ENCODE assay signal across 8 cellular contexts in genomic region chr19:33293255-33294057, GRCh38. TPM values are rescaled to one million over a fixed set of nuclear protein-coding genes. Genes with fewer than 3 reads are reported as not detected.
DNase-seq lines count a peak whose midpoint lies in the region; ATAC-seq, FAIRE-seq and TF ChIP-seq lines count a peak whose summit lies in the region.

No MANE protein-coding gene starts in this region.

- H3K9ac ChIP-seq in HCT116 (ENCODE audit: low read length), result no peak overlapping the region
- H3K9ac ChIP-seq in subcutaneous abdominal adipose tissue (ENCODE audit: low read length in 5 of 5), result peak overlapping the region in 4 of 5 donors; percentile 25 to 76 (median 60)

- POLR2A ChIA-PET in HCT116 (lab: Charles Lee) (interaction anchor here (1.1 kb wide), 1 partner anchor 9 kb away, joined by 3 read pairs; no protein-coding TSS in a partner anchor), PC-9 (lab: Charles Lee; ENCODE audit: unreplicated experiment) (no interaction called here)

- H3K9me3 ChIP-seq in HCT116 (ENCODE audit: control insufficient read depth in 1 of 2, insufficient read depth in 1 of 2, low read depth in 1 of 2, low read length in 2 of 2) (no peaks in the 10 kb centered on the region), PC-9 (ENCODE audit: insufficient read depth, low read depth) (0 out of 2 replicates have a peak, but pooled peaks cover 7% of the 10 kb centered on the region), subcutaneous abdominal adipose tissue (ENCODE audit: control insufficient read depth in 5 of 5, low read length in 5 of 5) (peaks cover 2 to 13% (median 10%) of the 10 kb centered on the region in 5 donors), ascending aorta (peaks cover 4 to 6% of the 10 kb centered on the region in 2 donors)

- intact Hi-C loops in HCT116 (cut with micrococcal nuclease) (no loop called here), PC-9 (cut with micrococcal nuclease; ENCODE audit: unreplicated experiment) (loop anchor here (10.0 kb wide), 1 partner anchor 919 kb away; no protein-coding TSS in a partner anchor), ascending aorta (cut with DNase I) (no loop called here)

- no peaks in the 10 kb centered on the region for H4K20me1 ChIP-seq in HCT116 (ENCODE audit: insufficient read depth)
- no peaks in the 10 kb centered on the region for H4K20me1 ChIP-seq in PC-9 (ENCODE audit: insufficient read depth)

- TF ChIP-seq POLR2A in HCT116 (IDR thresholded peaks at IDR 0.05; ENCODE audit: borderline replicate concordance, extremely low read depth, insufficient read depth, insufficient read length), result no peak

- CTCF ChIA-PET in HCT116 (lab: Charles Lee), result no interaction called here
- CTCF ChIA-PET in PC-9 (lab: Charles Lee), result no interaction called here

- no peak for TF ChIP-seq RAD21 in HCT116 (IDR thresholded peaks at IDR 0.05; ENCODE audit: low read depth)

- H2AFZ ChIP-seq in HCT116 (ENCODE audit: low read depth, low read length, poor library complexity, severe bottlenecking) (no peak overlapping the region), PC-9 (peak overlapping the region; percentile 75)

- no peak overlapping the region for H3K27ac ChIP-seq in HCT116 (ENCODE audit: low read depth, low read length)
- peak overlapping the region; percentile 82 for H3K27ac ChIP-seq in PC-9
- H3K27ac ChIP-seq in subcutaneous abdominal adipose tissue (ENCODE audit: low read depth, low read length), result peak overlapping the region; percentile 87
- no peak overlapping the region for H3K27ac ChIP-seq in ascending aorta

- H3K79me2 ChIP-seq in HCT116 (ENCODE audit: insufficient read depth, low read length) (no peaks in the 10 kb centered on the region), PC-9 (ENCODE audit: low read depth) (no peaks in the 10 kb centered on the region)

- H3K4me2 ChIP-seq in HCT116 (ENCODE audit: low read length) (peak overlapping the region; percentile 46), PC-9 (peak overlapping the region; percentile 65)

- H3F3A ChIP-seq in PC-9 (ENCODE audit: insufficient read depth, low read depth), result peaks cover 15% of the 10 kb centered on the region

- H3K4me3 ChIP-seq in HCT116 (replicated peaks in 1 of 2; ENCODE audit: low read depth in 1 of 2, low read length in 2 of 2), result no peak overlapping the region
- H3K4me3 ChIP-seq in PC-9, result peak overlapping the region; percentile 13; the same call in 1 of the 2 replicates
- H3K4me3 ChIP-seq in subcutaneous abdominal adipose tissue (ENCODE audit: low read depth in 1 of 5, low read length in 5 of 5), result peak overlapping the region in 4 of 5 donors; percentile 6 to 44 (median 27)
- no peak overlapping the region for H3K4me3 ChIP-seq in ascending aorta

- H3K27me3 ChIP-seq in HCT116 (ENCODE audit: insufficient read depth, low read length) (no peaks in the 10 kb centered on the region), PC-9 (ENCODE audit: insufficient read depth, low read depth) (no peaks in the 10 kb centered on the region), subcutaneous abdominal adipose tissue (ENCODE audit: control insufficient read depth in 5 of 5, insufficient read depth in 4 of 5, low read length in 5 of 5) (no peaks in the 10 kb centered on the region), ascending aorta (no peaks in the 10 kb centered on the region)

- no TSS peak for BruUV-seq in HCT116 (replicated peaks; lab: Mats Ljungman, UMichigan)
- TSS peak; percentile 17 for BruUV-seq in PC-9 (replicated peaks; lab: Mats Ljungman, UMichigan)

- no peak; the same call in 1 of the 2 replicates for ATAC-seq in HCT116
- ATAC-seq in HG02798 (IDR thresholded peaks at IDR 0.05; ENCODE audit: poor library complexity, unreplicated experiment), result no peak

- H3K9me2 ChIP-seq in HCT116 (ENCODE audit: insufficient read depth) (no peaks in the 10 kb centered on the region), PC-9 (ENCODE audit: insufficient read depth) (no peaks in the 10 kb centered on the region)

- H3K4me1 ChIP-seq in HCT116 (ENCODE audit: control insufficient read depth in 1 of 2, insufficient read depth in 2 of 2, low read length in 2 of 2) (peaks cover 7 to 40% of the 10 kb centered on the region in 2 experiments), PC-9 (replicated peaks; ENCODE audit: insufficient read depth) (peaks cover 58% of the 10 kb centered on the region), subcutaneous abdominal adipose tissue (ENCODE audit: control insufficient read depth in 5 of 5, insufficient read depth in 5 of 5, low read length in 5 of 5) (peaks cover 9 to 74% (median 68%) of the 10 kb centered on the region in 5 donors), ascending aorta (no peaks in the 10 kb centered on the region)

- RAD21 ChIA-PET in HCT116 (lab: Charles Lee; ENCODE audit: low non-redundant PET in 1 of 2, low total read pairs in 2 of 2, uncharacterized antibody in 2 of 2, unreplicated experiment in 2 of 2), result no interaction called here

- no peak for TF ChIP-seq CTCF in HCT116 (IDR thresholded peaks at IDR 0.05 in 2 of 3, conservative IDR thresholded peaks at IDR 0.05 in 1 of 3; ENCODE audit: borderline replicate concordance in 1 of 3, insufficient read depth in 1 of 3, low read depth in 2 of 3, low read length in 2 of 3)
- no peak for TF ChIP-seq CTCF in PC-9 (conservative IDR thresholded peaks at IDR 0.05)
- no peak for TF ChIP-seq CTCF in ascending aorta (IDR thresholded peaks at IDR 0.05)

- FAIRE-seq in GM19239 (lab: Jason Lieb, UNC), result no peak

- no peak for DNase-seq in HCT116 (ENCODE audit: low read depth, low spot score)
- DNase-seq in PC-9, result peak in 1 of 2 experiments; percentile 81
- peak; percentile 37 for DNase-seq in glomerular visceral epithelial cell (ENCODE audit: extremely low spot score)
- DNase-seq in NCI-H524 treated with DMSO at 0.1 percent for 48 hours (lab: John Stamatoyannopoulos, UW), result no peak
- no peak for DNase-seq in ascending aorta (ENCODE audit: low spot score in 2 of 2)
- DNase-seq in GM19239 (ENCODE audit: insufficient read length, low spot score), result no peak

- H3K36me3 ChIP-seq in HCT116 (ENCODE audit: control insufficient read depth in 1 of 2, insufficient read depth in 2 of 2, low read length in 2 of 2) (no peaks in the 10 kb centered on the region), PC-9 (ENCODE audit: low read depth) (no peaks in the 10 kb centered on the region), subcutaneous abdominal adipose tissue (ENCODE audit: control insufficient read depth in 5 of 5, insufficient read depth in 5 of 5, low read length in 5 of 5) (no peaks in the 10 kb centered on the region), ascending aorta (no peaks in the 10 kb centered on the region)

TF ChIP-seq in HCT116, 20 proteins besides CTCF, POLR2A, EP300 and RAD21 (continues in another document):
- TF ChIP-seq ZBTB33 (IDR thresholded peaks at IDR 0.05; ENCODE audit: extremely low read depth, insufficient replicate concordance, low read length) (no peak), SRF (IDR thresholded peaks at IDR 0.05; ENCODE audit: low read depth) (no peak), CBX3 (IDR thresholded peaks at IDR 0.05; ENCODE audit: low read depth) (no peak), TCF7L2 (IDR thresholded peaks at IDR 0.05; ENCODE audit: borderline replicate concordance, extremely low read depth, insufficient read depth, insufficient read length) (no peak), ZFX (IDR thresholded peaks at IDR 0.05) (no peak), ATF3 (IDR thresholded peaks at IDR 0.05) (no peak), YY1 (IDR thresholded peaks at IDR 0.05; ENCODE audit: extremely low read depth, insufficient replicate concordance, low read depth, low read length) (no peak), SIN3A (IDR thresholded peaks at IDR 0.05; ENCODE audit: low read depth) (no peak), JUND (IDR thresholded peaks at IDR 0.05) (no peak), ZNF274 (IDR thresholded peaks at IDR 0.05; ENCODE audit: low read depth, low read length) (no peak), EZH2 (IDR thresholded peaks at IDR 0.05) (no peak), FOSL1 (IDR thresholded peaks at IDR 0.05; ENCODE audit: low read depth) (no peak)

RNA-seq across cellular contexts. Expression of gene CEBPA, which starts 8.9 kb away (rescaled TPM):
- total RNA-seq in HCT116 (2021; ENCODE audit: unreplicated experiment) (7.0 TPM), PC-9 (2021) (8.9 and 9.2 TPM in 2 replicates), ascending aorta (14.9 TPM)
- polyA plus RNA-seq in HCT116 (2012), result 3.6 and 4.1 TPM in 2 replicates

Comparison
In these comparisons a context has a peak if more than half of its experiments do, and no peak if none do; other contexts are left out.
1. H3K27ac ChIP-seq: peak in PC-9 (single experiment) and subcutaneous abdominal adipose tissue (single experiment); none in HCT116 (single experiment) and ascending aorta (0 of 2).
2. H3K4me3 ChIP-seq: peak in PC-9 (single experiment) and subcutaneous abdominal adipose tissue (4 of 5); none in HCT116 (0 of 2) and ascending aorta (0 of 2).